In genomic region chr17:4187076-4187475, GRCh38 we compare ENCODE assay signal across 15 cellular contexts. TPM values are rescaled to one million over a fixed set of nuclear protein-coding genes. Genes with fewer than 3 reads are reported as not detected.
DNase-seq lines count a peak whose midpoint lies in the region; ATAC-seq and TF ChIP-seq lines count a peak whose summit lies in the region.
"Had no signal": no experiment of that assay in that cellular context is flagged by ENCODE, and none has a peak within 500 bp of the region (broad histone marks: within the 10 kb centered on the region; RNA-seq: fewer than 3 reads in every experiment).

No MANE protein-coding gene starts in this region.

- H3K36me3 Mint-ChIP-seq in stimulated activated effector memory CD8-positive, alpha-beta T cell treated with anti-CD3 and anti-CD28 coated beads, Interleukin-12 subunit alpha, Interleukin-12 subunit beta, amount 100 ng/mL, for 72 hours = peaks cover 91% of the 10 kb centered on the region

- no peak for TF ChIP-seq CTCF in choroid plexus epithelial cell (conservative IDR thresholded peaks at IDR 0.05; ENCODE audit: low read depth, low read length)

- H3K4me1 Mint-ChIP-seq in stimulated activated effector memory CD8-positive, alpha-beta T cell treated with anti-CD3 and anti-CD28 coated beads, Interleukin-12 subunit alpha, Interleukin-12 subunit beta, amount 100 ng/mL, for 72 hours = peaks cover 7% of the 10 kb centered on the region

- H3K4me3 ChIP-seq in choroid plexus epithelial cell (ENCODE audit: low read depth, low read length) = no peak overlapping the region
- H3K4me3 ChIP-seq: K562, psoas muscle, stomach had no signal

- peak overlapping the region; percentile 65 for H3K27ac Mint-ChIP-seq in stimulated activated effector memory CD8-positive, alpha-beta T cell treated with anti-CD3 and anti-CD28 coated beads, Interleukin-12 subunit alpha, Interleukin-12 subunit beta, amount 100 ng/mL, for 72 hours

- no peaks in the 10 kb centered on the region for H3K9me3 Mint-ChIP-seq in stimulated activated effector memory CD8-positive, alpha-beta T cell treated with anti-CD3 and anti-CD28 coated beads, Interleukin-12 subunit alpha, Interleukin-12 subunit beta, amount 100 ng/mL, for 72 hours

- DNase-seq in choroid plexus epithelial cell (ENCODE audit: low read depth) (peak; percentile 38), iPS DF 4.7 (ENCODE audit: extremely low read depth, low spot score) (peak; percentile 14), GM03348 (ENCODE audit: low spot score) (no peak), mucosa of gallbladder (ENCODE audit: low spot score) (no peak)
- no peak for DNase-seq in stimulated activated effector memory CD8-positive, alpha-beta T cell treated with anti-CD3 and anti-CD28 coated beads, Interleukin-12 subunit alpha, Interleukin-12 subunit beta, amount 100 ng/mL, for 72 hours (ENCODE audit: low spot score in 2 of 2)
- DNase-seq: effector CD4-positive, alpha-beta T cell; NCI-H1930; NCI-H748 treated with DMSO at 0.1 percent for 48 hours; psoas muscle; SHP77; stimulated activated CD4-positive, alpha-beta T cell treated with anti-CD3 and anti-CD28 coated beads, Interleukin-4, amount 100 ng/mL, for 24 hours; stomach had no signal

- no peak for ATAC-seq in stimulated activated effector memory CD8-positive, alpha-beta T cell treated with anti-CD3 and anti-CD28 coated beads, Interleukin-12 subunit alpha, Interleukin-12 subunit beta, amount 100 ng/mL, for 72 hours
- ATAC-seq in HG03039 (IDR thresholded peaks at IDR 0.05; ENCODE audit: unreplicated experiment) = no peak
- ATAC-seq: K562 had no signal

- TF ChIP-seq RAD21 in Ishikawa (IDR thresholded peaks at IDR 0.05; ENCODE audit: low read depth) = no peak

- no peak overlapping the region for H3K4me3 Mint-ChIP-seq in stimulated activated effector memory CD8-positive, alpha-beta T cell treated with anti-CD3 and anti-CD28 coated beads, Interleukin-12 subunit alpha, Interleukin-12 subunit beta, amount 100 ng/mL, for 72 hours

- peak; percentile 56; the same call in 1 of the 2 replicates for TF ChIP-seq EP300 in Ishikawa (IDR thresholded peaks at IDR 0.05; ENCODE audit: borderline replicate concordance)

TF ChIP-seq in Ishikawa, 13 proteins besides CTCF, POLR2A, EP300 and RAD21:
- peak; percentile 65; the same call in 1 of the 2 replicates for TF ChIP-seq MAX (IDR thresholded peaks at IDR 0.05)
- 0 out of 2 replicates have a peak, but pooled peaks have one; percentile 13 for TF ChIP-seq NFIC (IDR thresholded peaks at IDR 0.05)
- TF ChIP-seq USF1 (IDR thresholded peaks at IDR 0.05) = no peak
- TF ChIP-seq CEBPB (IDR thresholded peaks at IDR 0.05) = peak; percentile 47
- no peak for TF ChIP-seq TCF12 (IDR thresholded peaks at IDR 0.05; ENCODE audit: low read depth)

RNA-seq across cellular contexts. Expression of gene CYB5D2, which starts 44.1 kb away (rescaled TPM):
- total RNA-seq in mucosa of gallbladder = 21.6 TPM

RNA-seq across cellular contexts. Expression of gene ZZEF1, which starts 44.2 kb away (rescaled TPM):
- 48.3 TPM for total RNA-seq in mucosa of gallbladder

Comparison
In these comparisons a context has a peak if more than half of its experiments do, and no peak if none do; other contexts are left out.
1. DNase-seq: peak in choroid plexus epithelial cell (single experiment) and iPS DF 4.7 (single experiment); none in stimulated activated effector memory CD8-positive, alpha-beta T cell treated with anti-CD3 and anti-CD28 coated beads, Interleukin-12 subunit alpha, Interleukin-12 subunit beta, amount 100 ng/mL, for 72 hours (0 of 2), GM03348 (single experiment) and mucosa of gallbladder (single experiment).